18 cellular contexts compared by ENCODE assay signal in genomic region chr22:43212434-43212952, GRCh38.
"Had no signal": no experiment of that assay in that cellular context is flagged by ENCODE, and none has a peak within 500 bp of the region (broad histone marks: within the 10 kb centered on the region; RNA-seq: fewer than 3 reads in every experiment).

No MANE protein-coding gene starts in this region.

- H3K4me2 ChIP-seq: KMS-11 had no signal

- H3K27ac ChIP-seq: KMS-11 had no signal

- FAIRE-seq: RCC 7860 had no signal

- ATAC-seq: SK-N-SH treated with all-trans-retinoic acid at 6 μM for 48 hours had no signal

- DNase-seq: Kasumi-1, MM.1S, NCI-H1092 treated with DMSO at 0.1 percent for 48 hours, NCI-H187, NCI-H2029, NCI-H2081 treated with DMSO at 0.1 percent for 48 hours, NCI-H2171, NCI-H226, NCI-H446, NCI-H510A, NCI-H524 treated with DMSO at 0.1 percent for 48 hours, NCI-H69, NCI-H774, RPMI8226, SHP77 had no signal

- H3K9ac ChIP-seq: KMS-11 had no signal
